ENCODE assay signal across 1 cellular context in genomic region chr10:13636776-13637175, GRCh38.
TF ChIP-seq lines count a peak whose summit lies in the region.

No MANE protein-coding gene starts in this region.

TF ChIP-seq in WTC11, 78 proteins besides CTCF, POLR2A, EP300 and RAD21 (continued from another document):
- TF ChIP-seq AFF4 (CRISPR knock-in tag; IDR thresholded peaks at IDR 0.05; ENCODE audit: borderline replicate concordance): no peak
- no peak for TF ChIP-seq ERG (CRISPR knock-in tag; IDR thresholded peaks at IDR 0.05)
